Comparison of ENCODE assay signal across 23 cellular contexts in genomic region chr14:99416909-99417308, GRCh38.
"Had no signal": no experiment of that assay in that cellular context is flagged by ENCODE, and none has a peak within 500 bp of the region (broad histone marks: within the 10 kb centered on the region; RNA-seq: fewer than 3 reads in every experiment).

No MANE protein-coding gene starts in this region.

- H3K4me3 Mint-ChIP-seq: T-helper 17 cell had no signal

- H3K27ac ChIP-seq: HL-60, RWPE1 had no signal

- ATAC-seq: Panc1, PC-3, SK-N-SH treated with all-trans-retinoic acid at 6 μM for 48 hours, T-helper 17 cell had no signal

- H3K27me3 Mint-ChIP-seq: T-helper 17 cell had no signal

- H3K27ac Mint-ChIP-seq: T-helper 17 cell had no signal

- DNase-seq: MM.1S; NCI-H1092 treated with DMSO at 0.1 percent for 48 hours; NCI-H1436; NCI-H187; NCI-H2029; NCI-H2081 treated with DMSO at 0.1 percent for 48 hours; NCI-H2171; NCI-H226; NCI-H446; NCI-H510A; NCI-H524 treated with DMSO at 0.1 percent for 48 hours; NCI-H69; NCI-H774; NK-92 treated with Interleukin-12 subunit alpha and Interleukin-12 subunit beta, amount 100 ng/mL, for 24 hours; PC-3; SHP77; T-helper 1 cell; T-helper 17 cell had no signal

- FAIRE-seq: HTR-8/SVneo had no signal
